ENCODE assay signal across 22 cellular contexts in genomic region chr14:89648510-89648909, GRCh38.
"Had no signal": no experiment of that assay in that cellular context is flagged by ENCODE, and none has a peak within 500 bp of the region (broad histone marks: within the 10 kb centered on the region; RNA-seq: fewer than 3 reads in every experiment).

No MANE protein-coding gene starts in this region.

- H3K36me3 ChIP-seq: ascending aorta, breast epithelium, esophagus squamous epithelium, heart right ventricle, right atrium auricular region, tibial artery, WERI-Rb-1 had no signal

- H3K9ac ChIP-seq: SK-N-SH had no signal

- H3K36me3 Mint-ChIP-seq: natural killer cell had no signal

- H3K27me3 ChIP-seq: ascending aorta, breast epithelium, dorsolateral prefrontal cortex, esophagus squamous epithelium, heart right ventricle, right atrium auricular region, tibial artery had no signal

- H3K4me3 Mint-ChIP-seq: activated naive CD4-positive, alpha-beta T cell treated with anti-CD3 and anti-CD28 coated beads for 36 hours; activated T-cell treated with anti-CD3 and anti-CD28 coated beads, Interleukin-2, amount 50 U/mL, for 4 hours; central memory CD8-positive, alpha-beta T cell; natural killer cell; stimulated activated naive CD8-positive, alpha-beta T cell treated with anti-CD3 and anti-CD28 coated beads, Interleukin-15, Interleukin-2, amounts not matched to agents 100 ng/mL and 50 ng/mL, for 24 hours had no signal

- H3K27ac Mint-ChIP-seq: activated naive CD4-positive, alpha-beta T cell treated with anti-CD3 and anti-CD28 coated beads for 36 hours; natural killer cell; stimulated activated naive CD8-positive, alpha-beta T cell treated with anti-CD3 and anti-CD28 coated beads, Interleukin-15, Interleukin-2, amounts not matched to agents 100 ng/mL and 50 ng/mL, for 24 hours had no signal

- H3K9me3 ChIP-seq: ascending aorta, breast epithelium, esophagus squamous epithelium, heart right ventricle, psoas muscle, right atrium auricular region, SK-N-SH, tibial artery had no signal

- H3K27me3 Mint-ChIP-seq: central memory CD8-positive, alpha-beta T cell; stimulated activated naive CD8-positive, alpha-beta T cell treated with anti-CD3 and anti-CD28 coated beads, Interleukin-15, Interleukin-2, amounts not matched to agents 100 ng/mL and 50 ng/mL, for 24 hours had no signal

- H3K4me1 ChIP-seq: ascending aorta, breast epithelium, esophagus squamous epithelium, heart right ventricle, psoas muscle, right atrium auricular region, tibial artery had no signal

- H3K9me3 Mint-ChIP-seq: activated naive CD4-positive, alpha-beta T cell treated with anti-CD3 and anti-CD28 coated beads for 36 hours; activated T-cell treated with anti-CD3 and anti-CD28 coated beads, Interleukin-2, amount 50 U/mL, for 4 hours; central memory CD8-positive, alpha-beta T cell; natural killer cell; stimulated activated naive CD8-positive, alpha-beta T cell treated with anti-CD3 and anti-CD28 coated beads, Interleukin-15, Interleukin-2, amounts not matched to agents 100 ng/mL and 50 ng/mL, for 24 hours had no signal

- H3K4me3 ChIP-seq: ascending aorta, breast epithelium, dorsolateral prefrontal cortex, esophagus squamous epithelium, heart right ventricle, lung, psoas muscle, right atrium auricular region, tibial artery had no signal

- H3K27ac ChIP-seq: ascending aorta, breast epithelium, dorsolateral prefrontal cortex, esophagus squamous epithelium, heart right ventricle, psoas muscle, right atrium auricular region, tibial artery, WERI-Rb-1 had no signal

- DNase-seq: activated CD4-positive, alpha-beta T cell treated with anti-CD3 and anti-CD28 coated beads, Interleukin-2, amount 50 U/mL, for 4 hours; activated CD8-positive, alpha-beta memory T cell treated with anti-CD3 and anti-CD28 coated beads, Interleukin-2, amount 50 U/mL, for 48 hours; activated naive CD4-positive, alpha-beta T cell treated with anti-CD3 and anti-CD28 coated beads for 36 hours; activated T-cell treated with anti-CD3 and anti-CD28 coated beads, Interleukin-2, amount 50 U/mL, for 4 hours; dorsolateral prefrontal cortex; esophagus squamous epithelium; heart right ventricle; kidney; natural killer cell; psoas muscle; SK-N-SH; stimulated activated CD4-positive, alpha-beta T cell treated with anti-CD3 and anti-CD28 coated beads, Interleukin-12 subunit alpha, Interleukin-12 subunit beta, amount 100 ng/mL, for 4 hours; substantia nigra; tibial artery; WERI-Rb-1 had no signal

- H3K4me2 ChIP-seq: SK-N-SH had no signal

- FAIRE-seq: colon, kidney had no signal

- ATAC-seq: activated T-cell treated with anti-CD3 and anti-CD28 coated beads, Interleukin-2, amount 50 U/mL, for 4 hours; heart right ventricle; psoas muscle had no signal
